ENCODE assay signal across 2 cellular contexts in the genomic region with DNA sequence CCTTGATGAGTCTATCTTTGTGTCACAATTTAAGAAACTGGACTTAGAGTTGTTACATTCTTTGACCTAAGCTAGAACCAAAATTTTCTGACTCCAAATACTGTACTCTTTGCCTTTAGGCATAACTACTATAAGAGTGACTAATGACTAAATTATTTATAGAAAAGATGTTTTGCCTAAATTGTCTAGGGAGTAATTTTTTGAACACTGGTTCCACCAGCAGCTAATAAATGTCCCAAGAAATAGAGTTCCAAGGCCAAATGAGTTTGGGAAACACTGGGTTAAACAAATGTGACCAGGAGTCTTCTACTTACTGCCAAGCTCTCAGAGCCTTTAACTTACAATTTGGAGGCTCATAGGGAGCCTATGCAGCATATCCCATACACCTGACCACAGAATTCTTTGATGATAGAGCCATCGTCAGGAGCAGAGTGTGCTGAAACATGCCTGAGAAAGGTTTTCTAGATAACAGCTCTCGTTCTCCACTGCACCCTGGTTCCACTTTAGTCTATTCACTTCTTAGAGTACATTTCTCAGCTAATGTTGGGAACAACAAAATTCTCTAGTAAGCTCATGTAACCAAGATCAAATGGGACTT.
TF ChIP-seq lines count a peak whose summit lies in the region.

No MANE protein-coding gene starts in this region.

TF ChIP-seq in SK-N-SH, 30 proteins besides CTCF, POLR2A, EP300 and RAD21 (continued from another document):
- TF ChIP-seq, protein P1, sequence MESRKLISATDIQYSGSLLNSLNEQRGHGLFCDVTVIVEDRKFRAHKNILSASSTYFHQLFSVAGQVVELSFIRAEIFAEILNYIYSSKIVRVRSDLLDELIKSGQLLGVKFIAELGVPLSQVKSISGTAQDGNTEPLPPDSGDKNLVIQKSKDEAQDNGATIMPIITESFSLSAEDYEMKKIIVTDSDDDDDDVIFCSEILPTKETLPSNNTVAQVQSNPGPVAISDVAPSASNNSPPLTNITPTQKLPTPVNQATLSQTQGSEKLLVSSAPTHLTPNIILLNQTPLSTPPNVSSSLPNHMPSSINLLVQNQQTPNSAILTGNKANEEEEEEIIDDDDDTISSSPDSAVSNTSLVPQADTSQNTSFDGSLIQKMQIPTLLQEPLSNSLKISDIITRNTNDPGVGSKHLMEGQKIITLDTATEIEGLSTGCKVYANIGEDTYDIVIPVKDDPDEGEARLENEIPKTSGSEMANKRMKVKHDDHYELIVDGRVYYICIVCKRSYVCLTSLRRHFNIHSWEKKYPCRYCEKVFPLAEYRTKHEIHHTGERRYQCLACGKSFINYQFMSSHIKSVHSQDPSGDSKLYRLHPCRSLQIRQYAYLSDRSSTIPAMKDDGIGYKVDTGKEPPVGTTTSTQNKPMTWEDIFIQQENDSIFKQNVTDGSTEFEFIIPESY (IDR thresholded peaks at IDR 0.05; ENCODE audit: borderline replicate concordance, low read depth) = no peak
- no peak for TF ChIP-seq CHD2 (IDR thresholded peaks at IDR 0.05; ENCODE audit: low read length, partially characterized antibody)
- TF ChIP-seq, protein P2, sequence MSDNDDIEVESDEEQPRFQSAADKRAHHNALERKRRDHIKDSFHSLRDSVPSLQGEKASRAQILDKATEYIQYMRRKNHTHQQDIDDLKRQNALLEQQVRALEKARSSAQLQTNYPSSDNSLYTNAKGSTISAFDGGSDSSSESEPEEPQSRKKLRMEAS (IDR thresholded peaks at IDR 0.05; ENCODE audit: low read depth) = no peak
- no peak for TF ChIP-seq RXRA (IDR thresholded peaks at IDR 0.05; ENCODE audit: borderline replicate concordance, low read depth)
- TF ChIP-seq SMC3 (IDR thresholded peaks at IDR 0.05; ENCODE audit: low read depth, low read length) = no peak
- TF ChIP-seq, protein P3, sequence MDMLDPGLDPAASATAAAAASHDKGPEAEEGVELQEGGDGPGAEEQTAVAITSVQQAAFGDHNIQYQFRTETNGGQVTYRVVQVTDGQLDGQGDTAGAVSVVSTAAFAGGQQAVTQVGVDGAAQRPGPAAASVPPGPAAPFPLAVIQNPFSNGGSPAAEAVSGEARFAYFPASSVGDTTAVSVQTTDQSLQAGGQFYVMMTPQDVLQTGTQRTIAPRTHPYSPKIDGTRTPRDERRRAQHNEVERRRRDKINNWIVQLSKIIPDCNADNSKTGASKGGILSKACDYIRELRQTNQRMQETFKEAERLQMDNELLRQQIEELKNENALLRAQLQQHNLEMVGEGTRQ (IDR thresholded peaks at IDR 0.05; ENCODE audit: borderline replicate concordance, low read depth, low read length) = no peak
- TF ChIP-seq GATA2 (CRISPR knock-in tag; IDR thresholded peaks at IDR 0.05) = no peak
- no peak for TF ChIP-seq SIN3A (IDR thresholded peaks at IDR 0.05; ENCODE audit: borderline replicate concordance, low read depth, low read length)
- TF ChIP-seq, protein P4, sequence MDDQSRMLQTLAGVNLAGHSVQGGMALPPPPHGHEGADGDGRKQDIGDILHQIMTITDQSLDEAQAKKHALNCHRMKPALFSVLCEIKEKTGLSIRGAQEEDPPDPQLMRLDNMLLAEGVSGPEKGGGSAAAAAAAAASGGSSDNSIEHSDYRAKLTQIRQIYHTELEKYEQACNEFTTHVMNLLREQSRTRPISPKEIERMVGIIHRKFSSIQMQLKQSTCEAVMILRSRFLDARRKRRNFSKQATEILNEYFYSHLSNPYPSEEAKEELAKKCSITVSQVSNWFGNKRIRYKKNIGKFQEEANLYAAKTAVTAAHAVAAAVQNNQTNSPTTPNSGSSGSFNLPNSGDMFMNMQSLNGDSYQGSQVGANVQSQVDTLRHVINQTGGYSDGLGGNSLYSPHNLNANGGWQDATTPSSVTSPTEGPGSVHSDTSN (IDR thresholded peaks at IDR 0.05) = no peak
- TF ChIP-seq EZH2phosphoT487 (IDR thresholded peaks at IDR 0.05; ENCODE audit: borderline replicate concordance, low read depth) = no peak
TF ChIP-seq in SK-N-SH: peak in this region for 0.

TF ChIP-seq in SK-N-SH treated with all-trans-retinoic acid at 6 μM for 48 hours, 23 proteins besides CTCF, POLR2A, EP300 and RAD21 (continued from another document):
- TF ChIP-seq, protein P5, sequence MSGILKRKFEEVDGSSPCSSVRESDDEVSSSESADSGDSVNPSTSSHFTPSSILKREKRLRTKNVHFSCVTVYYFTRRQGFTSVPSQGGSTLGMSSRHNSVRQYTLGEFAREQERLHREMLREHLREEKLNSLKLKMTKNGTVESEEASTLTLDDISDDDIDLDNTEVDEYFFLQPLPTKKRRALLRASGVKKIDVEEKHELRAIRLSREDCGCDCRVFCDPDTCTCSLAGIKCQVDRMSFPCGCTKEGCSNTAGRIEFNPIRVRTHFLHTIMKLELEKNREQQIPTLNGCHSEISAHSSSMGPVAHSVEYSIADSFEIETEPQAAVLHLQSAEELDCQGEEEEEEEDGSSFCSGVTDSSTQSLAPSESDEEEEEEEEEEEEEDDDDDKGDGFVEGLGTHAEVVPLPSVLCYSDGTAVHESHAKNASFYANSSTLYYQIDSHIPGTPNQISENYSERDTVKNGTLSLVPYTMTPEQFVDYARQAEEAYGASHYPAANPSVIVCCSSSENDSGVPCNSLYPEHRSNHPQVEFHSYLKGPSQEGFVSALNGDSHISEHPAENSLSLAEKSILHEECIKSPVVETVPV (CRISPR knock-in tag; IDR thresholded peaks at IDR 0.05) = no peak
- TF ChIP-seq ZC3H10 (CRISPR knock-in tag; IDR thresholded peaks at IDR 0.05) (no peak), GLIS3 (CRISPR knock-in tag; IDR thresholded peaks at IDR 0.05) (no peak), PPARA (CRISPR knock-in tag; IDR thresholded peaks at IDR 0.05; ENCODE audit: borderline replicate concordance) (no peak), CSDC2 (CRISPR knock-in tag; IDR thresholded peaks at IDR 0.05) (no peak), OSR1 (CRISPR knock-in tag; IDR thresholded peaks at IDR 0.05) (no peak), TOX (CRISPR knock-in tag; IDR thresholded peaks at IDR 0.05; ENCODE audit: borderline replicate concordance) (no peak), ZFP3 (CRISPR knock-in tag; IDR thresholded peaks at IDR 0.05) (no peak), ZNF70 (CRISPR knock-in tag; IDR thresholded peaks at IDR 0.05) (no peak), ISL1 (CRISPR knock-in tag; IDR thresholded peaks at IDR 0.05) (no peak), ARNTL (CRISPR knock-in tag; IDR thresholded peaks at IDR 0.05; ENCODE audit: borderline replicate concordance, low read depth) (no peak), TCF4 (CRISPR knock-in tag; IDR thresholded peaks at IDR 0.05; ENCODE audit: borderline replicate concordance) (no peak)
TF ChIP-seq in SK-N-SH treated with all-trans-retinoic acid at 6 μM for 48 hours: peak in this region for 0.
